Comparison of ENCODE assay signal across 11 cellular contexts in genomic region chr10:130341325-130341724, GRCh38.
DNase-seq lines count a peak whose midpoint lies in the region; ATAC-seq and TF ChIP-seq lines count a peak whose summit lies in the region.
"Had no signal": no experiment of that assay in that cellular context is flagged by ENCODE, and none has a peak within 500 bp of the region (broad histone marks: within the 10 kb centered on the region; RNA-seq: fewer than 3 reads in every experiment).

No MANE protein-coding gene starts in this region.

- H3K4me1 ChIP-seq in osteoblast (ENCODE audit: insufficient read depth, low read length) = no peaks in the 10 kb centered on the region

- CTCF ChIA-PET in T-cell (lab: Charles Lee) = no interaction called here

- no peaks in the 10 kb centered on the region for H3K27me3 ChIP-seq in osteoblast (ENCODE audit: insufficient read depth, low read length)

- H3K36me3 Mint-ChIP-seq in activated T-cell treated with anti-CD3 and anti-CD28 coated beads, Interleukin-2, amount 50 U/mL, for 24 hours (ENCODE audit: low read depth) = no peaks in the 10 kb centered on the region
- no peaks in the 10 kb centered on the region for H3K36me3 Mint-ChIP-seq in T-cell

- no peak overlapping the region for H3K27ac ChIP-seq in osteoblast (ENCODE audit: low read depth, low read length)
- H3K27ac ChIP-seq: RWPE1 had no signal

- no peaks in the 10 kb centered on the region for H3K79me2 ChIP-seq in osteoblast (ENCODE audit: insufficient read depth, low read length)

- H3K9me3 Mint-ChIP-seq in activated T-cell treated with anti-CD3 and anti-CD28 coated beads, Interleukin-2, amount 50 U/mL, for 24 hours = no peaks in the 10 kb centered on the region
- H3K9me3 Mint-ChIP-seq in T-cell = no peaks in the 10 kb centered on the region

- H3K36me3 ChIP-seq in osteoblast (ENCODE audit: insufficient read depth, low read length) = no peaks in the 10 kb centered on the region

- no peaks in the 10 kb centered on the region for H3K4me1 Mint-ChIP-seq in activated T-cell treated with anti-CD3 and anti-CD28 coated beads, Interleukin-2, amount 50 U/mL, for 24 hours (ENCODE audit: low read depth)
- no peaks in the 10 kb centered on the region for H3K4me1 Mint-ChIP-seq in T-cell

- peak; percentile 67 for ATAC-seq in left ventricle myocardium superior
- no peak for ATAC-seq in T-cell (replicated peaks in 1 of 4)

- POLR2A ChIA-PET in T-cell (lab: Charles Lee) = no interaction called here

- intact Hi-C loops in left ventricle myocardium superior (cut with micrococcal nuclease) = no loop called here

- H2AFZ ChIP-seq in osteoblast (ENCODE audit: low read length) = no peak overlapping the region

- H3K4me3 Mint-ChIP-seq in activated T-cell treated with anti-CD3 and anti-CD28 coated beads, Interleukin-2, amount 50 U/mL, for 24 hours = no peak overlapping the region
- H3K4me3 Mint-ChIP-seq in T-cell = no peak overlapping the region

- peaks cover 7% of the 10 kb centered on the region for H3K9me3 ChIP-seq in osteoblast (ENCODE audit: low read depth, low read length)

- no peak overlapping the region for H3K4me2 ChIP-seq in osteoblast (ENCODE audit: insufficient read depth, low read length)

- no peak overlapping the region for H3K4me3 ChIP-seq in osteoblast (ENCODE audit: insufficient read depth, low read length)

- no peaks in the 10 kb centered on the region for H3K27me3 Mint-ChIP-seq in activated T-cell treated with anti-CD3 and anti-CD28 coated beads, Interleukin-2, amount 50 U/mL, for 24 hours
- H3K27me3 Mint-ChIP-seq in T-cell = peaks cover 5 to 8% of the 10 kb centered on the region in 2 donors

- DNase-seq in activated T-cell treated with anti-CD3 and anti-CD28 coated beads for 48 hours (ENCODE audit: low read depth) (peak; percentile 9), NCI-H1092 treated with DMSO at 0.1 percent for 48 hours (lab: John Stamatoyannopoulos, UW) (peak; percentile 25), left ventricle myocardium superior (peak; percentile 53), superior temporal gyrus (ENCODE audit: extremely low spot score) (peak; percentile 24), T-cell (no peak), osteoblast (ENCODE audit: insufficient read length, low spot score, missing footprints) (no peak), A172 (ENCODE audit: low spot score) (no peak)
- no peak for DNase-seq in activated T-cell treated with anti-CD3 and anti-CD28 coated beads, Interleukin-2, amount 50 U/mL, for 24 hours
- DNase-seq: activated T-cell treated with anti-CD3 and anti-CD28 coated beads, Interleukin-2, amount 50 U/mL, for 48 hours; cortex of kidney had no signal

- no peaks in the 10 kb centered on the region for H4K20me1 ChIP-seq in osteoblast (ENCODE audit: insufficient read depth, low read length)

- no peak for TF ChIP-seq CTCF in osteoblast (IDR thresholded peaks at IDR 0.05; ENCODE audit: extremely low read depth, low read depth, low read length)

- no peak overlapping the region for H3K27ac Mint-ChIP-seq in activated T-cell treated with anti-CD3 and anti-CD28 coated beads, Interleukin-2, amount 50 U/mL, for 24 hours
- no peak overlapping the region for H3K27ac Mint-ChIP-seq in T-cell

Comparison
In these comparisons a context has a peak if more than half of its experiments do, and no peak if none do; other contexts are left out.
1. DNase-seq: peak in activated T-cell treated with anti-CD3 and anti-CD28 coated beads for 48 hours (single experiment), NCI-H1092 treated with DMSO at 0.1 percent for 48 hours (single experiment), left ventricle myocardium superior (single experiment) and superior temporal gyrus (single experiment); none in activated T-cell treated with anti-CD3 and anti-CD28 coated beads, Interleukin-2, amount 50 U/mL, for 24 hours (single experiment), T-cell (0 of 34), osteoblast (single experiment) and A172 (single experiment).